9 cellular contexts compared by ENCODE assay signal in the genomic region with DNA sequence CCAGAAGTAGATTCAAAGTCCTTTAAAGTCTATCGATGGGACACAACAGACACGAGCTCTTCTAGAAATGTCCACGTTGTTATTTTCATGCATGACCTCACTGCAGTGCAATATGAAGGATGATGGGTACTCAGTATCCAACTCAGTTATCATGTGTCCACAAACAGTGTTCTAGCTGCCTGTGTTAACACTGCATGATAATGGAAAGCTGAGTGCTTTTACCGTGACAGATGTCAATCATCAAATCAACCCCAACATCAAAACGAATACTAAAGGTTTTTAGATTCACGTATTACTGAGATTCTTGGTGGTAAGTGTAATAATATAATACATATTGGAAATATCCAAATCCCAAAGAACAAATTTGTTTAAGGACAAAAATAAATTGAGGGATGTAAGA.
"Had no signal": no experiment of that assay in that cellular context is flagged by ENCODE, and none has a peak within 500 bp of the region (broad histone marks: within the 10 kb centered on the region; RNA-seq: fewer than 3 reads in every experiment).

No MANE protein-coding gene starts in this region.

- H2AFZ ChIP-seq: GM23248 had no signal

- H3K27ac ChIP-seq: GM23248, HL-60 had no signal

- FAIRE-seq: H54, K562 had no signal

- H3K4me3 Mint-ChIP-seq: H9, HFFc6 had no signal

- H3K27ac Mint-ChIP-seq: H9, HFFc6 had no signal

- H3K9ac ChIP-seq: GM23248 had no signal

- H3K4me1 Mint-ChIP-seq: H9 had no signal

- H3K9me3 Mint-ChIP-seq: H9, HFFc6 had no signal

- DNase-seq: GM23248, GOT3, H9, HCEC 1CT, HFFc6, IMR-90 had no signal

- ATAC-seq: K562 had no signal

- H3K4me3 ChIP-seq: GM23248, K562 had no signal
